Comparison of ENCODE assay signal across 20 cellular contexts in the genomic region with DNA sequence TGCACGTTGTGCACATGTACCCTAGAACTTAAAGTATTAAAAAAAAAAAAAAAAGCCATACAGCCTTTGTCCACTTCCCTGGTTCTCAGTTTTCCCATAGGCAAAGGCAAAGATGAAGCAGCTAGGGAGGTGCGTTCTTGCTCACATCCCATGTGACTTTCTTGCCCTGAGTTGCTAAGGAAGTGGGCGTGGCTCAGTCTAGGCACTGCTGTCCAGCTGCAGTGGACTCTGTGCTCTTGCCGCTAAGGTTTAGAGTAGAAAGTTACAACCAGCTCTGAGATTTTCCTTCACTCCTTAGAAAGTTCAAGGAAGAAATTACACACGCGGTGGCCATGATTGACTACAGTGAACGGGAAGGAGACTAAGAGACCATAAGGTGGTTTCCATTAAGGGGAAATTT.
"Had no signal": no experiment of that assay in that cellular context is flagged by ENCODE, and none has a peak within 500 bp of the region (broad histone marks: within the 10 kb centered on the region; RNA-seq: fewer than 3 reads in every experiment).

No MANE protein-coding gene starts in this region.

- H3K9me3 ChIP-seq: gastroesophageal sphincter, heart right ventricle, neutrophil, pancreas, thoracic aorta, upper lobe of right lung had no signal

- DNase-seq: activated CD4-positive, alpha-beta memory T cell treated with anti-CD3 and anti-CD28 coated beads, Interleukin-2, amount 10 ng/mL, durations not matched to agents 7 days and 5 days; activated CD4-positive, alpha-beta T cell treated with anti-CD3 and anti-CD28 coated beads for 4 hours; activated CD8-positive, alpha-beta memory T cell treated with anti-CD3 and anti-CD28 coated beads, Interleukin-2, amount 10 ng/mL, durations not matched to agents 7 days and 5 days; activated naive CD4-positive, alpha-beta T cell; activated naive CD8-positive, alpha-beta T cell treated with anti-CD3 and anti-CD28 coated beads for 36 hours; amniotic stem cell; effector CD8-positive, alpha-beta T cell; heart right ventricle; mesenchymal stem cell; naive thymus-derived CD4-positive, alpha-beta T cell; pancreas; stimulated activated naive B cell treated with anti-CD40 and anti-IgM and Interleukin-4, amounts not matched to agents 10 μg/mL and 1 μg/mL and 100 μg/mL, for 72 hours; upper lobe of right lung had no signal

- H3K27me3 ChIP-seq: cardiac muscle cell, gastroesophageal sphincter, heart right ventricle, neutrophil, pancreas, upper lobe of right lung had no signal

- H3K4me3 ChIP-seq: cardiac muscle cell, gastroesophageal sphincter, heart right ventricle, pancreas, thoracic aorta, upper lobe of right lung had no signal

- H3K4me1 ChIP-seq: pancreas, upper lobe of right lung had no signal

- FAIRE-seq: pancreas, TTC549 had no signal

- H3K27ac ChIP-seq: cardiac muscle cell, gastroesophageal sphincter, heart right ventricle, neutrophil, pancreas, thoracic aorta, upper lobe of right lung had no signal

- ATAC-seq: activated CD8-positive, alpha-beta memory T cell treated with anti-CD3 and anti-CD28 coated beads, Interleukin-2, amount 10 ng/mL, durations not matched to agents 7 days and 5 days; esophagus mucosa; gastroesophageal sphincter; heart right ventricle; naive thymus-derived CD4-positive, alpha-beta T cell; pancreas; sciatic nerve; stimulated activated naive B cell treated with anti-CD40 and anti-IgM and Interleukin-4, amounts not matched to agents 10 μg/mL and 1 μg/mL and 100 μg/mL, for 72 hours; upper lobe of right lung had no signal

- H3K36me3 ChIP-seq: cardiac muscle cell, gastroesophageal sphincter, heart right ventricle, neutrophil, pancreas, thoracic aorta, upper lobe of right lung had no signal
